ENCODE assay signal across 11 cellular contexts in genomic region chr21:42746240-42746592, GRCh38.
DNase-seq lines count a peak whose midpoint lies in the region; ATAC-seq and TF ChIP-seq lines count a peak whose summit lies in the region.
"Had no signal": no experiment of that assay in that cellular context is flagged by ENCODE, and none has a peak within 500 bp of the region (broad histone marks: within the 10 kb centered on the region; RNA-seq: fewer than 3 reads in every experiment).

No MANE protein-coding gene starts in this region.

- peaks cover 11% of the 10 kb centered on the region for H3K27me3 Mint-ChIP-seq in activated naive CD4-positive, alpha-beta T cell treated with anti-CD3 and anti-CD28 coated beads, Interleukin-2, amount 10 ng/mL, durations not matched to agents 7 days and 5 days

- H3K36me3 Mint-ChIP-seq in activated naive CD4-positive, alpha-beta T cell treated with anti-CD3 and anti-CD28 coated beads, Interleukin-2, amount 10 ng/mL, durations not matched to agents 7 days and 5 days, result peaks cover 4% of the 10 kb centered on the region
- no peaks in the 10 kb centered on the region for H3K36me3 Mint-ChIP-seq in activated naive CD4-positive, alpha-beta T cell treated with anti-CD3 and anti-CD28 coated beads, Interleukin-2, amount 50 U/mL, for 72 hours

- H3K4me3 ChIP-seq in muscle layer of duodenum (ENCODE audit: low read depth in 1 of 2, low read length in 2 of 2) (no peak overlapping the region), tibial nerve (no peak overlapping the region)

- peak overlapping the region; percentile 74 for H3K27ac ChIP-seq in muscle layer of duodenum (ENCODE audit: low read length)
- H3K27ac ChIP-seq in tibial nerve, result peak overlapping the region in 3 of 4 donors; percentile 74 to 80 (median 77)

- CTCF ChIA-PET in activated naive CD4-positive, alpha-beta T cell treated with anti-CD3 and anti-CD28 coated beads, Interleukin-2, amount 10 ng/mL, durations not matched to agents 7 days and 5 days (lab: Charles Lee), result interaction anchor here (1.3 kb wide), 1 partner anchor 62 kb away, joined by 3 read pairs; no protein-coding TSS in a partner anchor

- no peak for TF ChIP-seq EP300 in tibial nerve (IDR thresholded peaks at IDR 0.05)

- peak in 1 of 2 donors; percentile 8 for ATAC-seq in activated naive CD4-positive, alpha-beta T cell treated with anti-CD3 and anti-CD28 coated beads, Interleukin-2, amount 50 U/mL, for 72 hours
- no peak for ATAC-seq in HG03175 (IDR thresholded peaks at IDR 0.05; ENCODE audit: unreplicated experiment)

- H3K36me3 ChIP-seq in muscle layer of duodenum (ENCODE audit: control insufficient read depth in 1 of 2, insufficient read depth in 2 of 2, low read length in 2 of 2), result peaks cover 0 to 5% of the 10 kb centered on the region in 2 donors
- peaks cover 0 to 7% (median 2%) of the 10 kb centered on the region in 3 donors for H3K36me3 ChIP-seq in tibial nerve

- no peak for TF ChIP-seq CTCF in tibial nerve (IDR thresholded peaks at IDR 0.05)

- no peak for TF ChIP-seq POLR2A in tibial nerve (IDR thresholded peaks at IDR 0.05)

- H3K4me1 Mint-ChIP-seq in activated naive CD4-positive, alpha-beta T cell treated with anti-CD3 and anti-CD28 coated beads, Interleukin-2, amount 10 ng/mL, durations not matched to agents 7 days and 5 days, result peaks cover 27% of the 10 kb centered on the region

- H3K9me3 Mint-ChIP-seq in activated naive CD4-positive, alpha-beta T cell treated with anti-CD3 and anti-CD28 coated beads, Interleukin-2, amount 10 ng/mL, durations not matched to agents 7 days and 5 days, result no peaks in the 10 kb centered on the region
- H3K9me3 Mint-ChIP-seq in activated naive CD4-positive, alpha-beta T cell treated with anti-CD3 and anti-CD28 coated beads, Interleukin-2, amount 50 U/mL, for 72 hours, result no peaks in the 10 kb centered on the region
- H3K9me3 Mint-ChIP-seq: endodermal cell had no signal

- no peak for DNase-seq in activated naive CD4-positive, alpha-beta T cell treated with anti-CD3 and anti-CD28 coated beads, Interleukin-2, amount 10 ng/mL, durations not matched to agents 7 days and 5 days
- no peak for DNase-seq in activated naive CD4-positive, alpha-beta T cell treated with anti-CD3 and anti-CD28 coated beads, Interleukin-2, amount 50 U/mL, for 16 hours
- no peak for DNase-seq in activated naive CD4-positive, alpha-beta T cell treated with anti-CD3 and anti-CD28 coated beads, Interleukin-2, amount 50 U/mL, for 72 hours (ENCODE audit: low spot score in 2 of 2)
- DNase-seq in tibial nerve (ENCODE audit: low spot score in 2 of 2) (no peak), NCI-H2107 treated with DMSO at 0.1 percent for 48 hours (lab: John Stamatoyannopoulos, UW; ENCODE audit: unreplicated experiment) (no peak), HuH-7 (ENCODE audit: low spot score) (no peak)
- DNase-seq: endodermal cell, kidney glomerular epithelial cell, NCI-H2029 treated with DMSO at 0.1 percent for 48 hours had no signal

- 79 to 86% methylated on average over 7 of the region's 7 CpGs for WGBS in tibial nerve, 2 donors

- H3K27me3 ChIP-seq in muscle layer of duodenum (ENCODE audit: low read depth, low read length) (no peaks in the 10 kb centered on the region), tibial nerve (no peaks in the 10 kb centered on the region)

- H3K4me1 ChIP-seq in muscle layer of duodenum (ENCODE audit: control insufficient read depth in 1 of 2, insufficient read depth in 2 of 2, low read length in 2 of 2) (peaks cover 24% of the 10 kb centered on the region in 2 donors), tibial nerve (peaks cover 0 to 62% (median 22%) of the 10 kb centered on the region in 4 donors)

- H3K9me3 ChIP-seq in muscle layer of duodenum (ENCODE audit: control insufficient read depth in 1 of 2, low read length in 2 of 2) (no peaks in the 10 kb centered on the region), tibial nerve (no peaks in the 10 kb centered on the region)

- H3K4me3 Mint-ChIP-seq in activated naive CD4-positive, alpha-beta T cell treated with anti-CD3 and anti-CD28 coated beads, Interleukin-2, amount 10 ng/mL, durations not matched to agents 7 days and 5 days, result peak overlapping the region; percentile 54
- H3K4me3 Mint-ChIP-seq: endodermal cell had no signal

- H3K27ac Mint-ChIP-seq in activated naive CD4-positive, alpha-beta T cell treated with anti-CD3 and anti-CD28 coated beads, Interleukin-2, amount 10 ng/mL, durations not matched to agents 7 days and 5 days, result peak overlapping the region; percentile 95
- H3K27ac Mint-ChIP-seq in activated naive CD4-positive, alpha-beta T cell treated with anti-CD3 and anti-CD28 coated beads, Interleukin-2, amount 50 U/mL, for 72 hours, result peak overlapping the region; percentile 93 to 94
